ENCODE assay signal across 9 cellular contexts in genomic region chr5:74127377-74128338, GRCh38.
A peak's percentile ranks its signal among the peaks of the same experiment; 100 is the strongest.
DNase-seq lines count a peak whose midpoint lies in the region; ATAC-seq, FAIRE-seq and TF ChIP-seq lines count a peak whose summit lies in the region.
"Had no signal": no experiment of that assay in that cellular context is flagged by ENCODE, and none has a peak within 500 bp of the region (broad histone marks: within the 10 kb centered on the region; RNA-seq: fewer than 3 reads in every experiment).

No MANE protein-coding gene starts in this region.

- no peaks in the 10 kb centered on the region for H3K4me1 ChIP-seq in parathyroid adenoma

- peaks cover 33% of the 10 kb centered on the region for H3K4me1 Mint-ChIP-seq in endothelial cell (ENCODE audit: unreplicated experiment)
- H3K4me1 Mint-ChIP-seq in stimulated activated effector memory CD8-positive, alpha-beta T cell treated with anti-CD3 and anti-CD28 coated beads, Interleukin-12 subunit alpha, Interleukin-12 subunit beta, amount 100 ng/mL, for 72 hours, result no peaks in the 10 kb centered on the region

- no peaks in the 10 kb centered on the region for H3K36me3 ChIP-seq in parathyroid adenoma (ENCODE audit: control insufficient read depth, insufficient read depth, low read length)

- H3K27me3 Mint-ChIP-seq in endothelial cell (ENCODE audit: unreplicated experiment), result peaks cover 2% of the 10 kb centered on the region

- no peak overlapping the region for H3K4me3 ChIP-seq in parathyroid adenoma (ENCODE audit: low read depth, low read length)

- H3K9ac ChIP-seq in parathyroid adenoma, result no peak overlapping the region
- H3K9ac ChIP-seq: KMS-11 had no signal

- no peaks in the 10 kb centered on the region for H3K9me3 Mint-ChIP-seq in endothelial cell (ENCODE audit: unreplicated experiment)
- H3K9me3 Mint-ChIP-seq in stimulated activated effector memory CD8-positive, alpha-beta T cell treated with anti-CD3 and anti-CD28 coated beads, Interleukin-12 subunit alpha, Interleukin-12 subunit beta, amount 100 ng/mL, for 72 hours, result no peaks in the 10 kb centered on the region

- no peaks in the 10 kb centered on the region for H3K36me3 Mint-ChIP-seq in endothelial cell (ENCODE audit: low read depth, unreplicated experiment)
- H3K36me3 Mint-ChIP-seq in stimulated activated effector memory CD8-positive, alpha-beta T cell treated with anti-CD3 and anti-CD28 coated beads, Interleukin-12 subunit alpha, Interleukin-12 subunit beta, amount 100 ng/mL, for 72 hours, result no peaks in the 10 kb centered on the region

- peak overlapping the region; percentile 95 for H3K27ac Mint-ChIP-seq in endothelial cell (ENCODE audit: unreplicated experiment)
- H3K27ac Mint-ChIP-seq in stimulated activated effector memory CD8-positive, alpha-beta T cell treated with anti-CD3 and anti-CD28 coated beads, Interleukin-12 subunit alpha, Interleukin-12 subunit beta, amount 100 ng/mL, for 72 hours, result no peak overlapping the region

- H2AFZ ChIP-seq in parathyroid adenoma, result peak overlapping the region; percentile 63

- no peaks in the 10 kb centered on the region for H3K27me3 ChIP-seq in parathyroid adenoma (ENCODE audit: control insufficient read depth, insufficient read depth, low read length)

- DNase-seq in Daoy (ENCODE audit: low read depth) (peak; percentile 18), NCI-H2171 (lab: John Stamatoyannopoulos, UW) (peak; percentile 61), endothelial cell (ENCODE audit: low spot score) (peak; percentile 69), RCC 7860 (ENCODE audit: low spot score) (no peak), NCI-H2107 (lab: John Stamatoyannopoulos, UW) (no peak)
- DNase-seq in stimulated activated effector memory CD8-positive, alpha-beta T cell treated with anti-CD3 and anti-CD28 coated beads, Interleukin-12 subunit alpha, Interleukin-12 subunit beta, amount 100 ng/mL, for 72 hours (ENCODE audit: low spot score in 2 of 2), result no peak

- no peak overlapping the region for H3K4me2 ChIP-seq in parathyroid adenoma (ENCODE audit: low read length)
- H3K4me2 ChIP-seq: KMS-11 had no signal

- H3K9me3 ChIP-seq in parathyroid adenoma (ENCODE audit: control insufficient read depth, low read length), result no peaks in the 10 kb centered on the region

- no peak overlapping the region for H3K27ac ChIP-seq in parathyroid adenoma
- H3K27ac ChIP-seq: KMS-11 had no signal

- no peak for FAIRE-seq in RCC 7860 (lab: Jason Lieb, UNC)

- ATAC-seq in GM21526 (IDR thresholded peaks at IDR 0.05; ENCODE audit: low FRiP score, unreplicated experiment), result no peak
- ATAC-seq in stimulated activated effector memory CD8-positive, alpha-beta T cell treated with anti-CD3 and anti-CD28 coated beads, Interleukin-12 subunit alpha, Interleukin-12 subunit beta, amount 100 ng/mL, for 72 hours, result no peak

- no peaks in the 10 kb centered on the region for H3K79me2 ChIP-seq in parathyroid adenoma

- TF ChIP-seq CTCF in endothelial cell (IDR thresholded peaks at IDR 0.05; ENCODE audit: unreplicated experiment) (no peak), parathyroid adenoma (IDR thresholded peaks at IDR 0.05) (no peak)

- peak overlapping the region; percentile 43 for H3K4me3 Mint-ChIP-seq in endothelial cell (ENCODE audit: unreplicated experiment)
- H3K4me3 Mint-ChIP-seq in stimulated activated effector memory CD8-positive, alpha-beta T cell treated with anti-CD3 and anti-CD28 coated beads, Interleukin-12 subunit alpha, Interleukin-12 subunit beta, amount 100 ng/mL, for 72 hours, result no peak overlapping the region

Comparison
In these comparisons a context has a peak if more than half of its experiments do, and no peak if none do; other contexts are left out.
1. DNase-seq: peak in Daoy (single experiment), NCI-H2171 (single experiment) and endothelial cell (single experiment); none in stimulated activated effector memory CD8-positive, alpha-beta T cell treated with anti-CD3 and anti-CD28 coated beads, Interleukin-12 subunit alpha, Interleukin-12 subunit beta, amount 100 ng/mL, for 72 hours (0 of 2), RCC 7860 (single experiment) and NCI-H2107 (single experiment).